In the genomic region with DNA sequence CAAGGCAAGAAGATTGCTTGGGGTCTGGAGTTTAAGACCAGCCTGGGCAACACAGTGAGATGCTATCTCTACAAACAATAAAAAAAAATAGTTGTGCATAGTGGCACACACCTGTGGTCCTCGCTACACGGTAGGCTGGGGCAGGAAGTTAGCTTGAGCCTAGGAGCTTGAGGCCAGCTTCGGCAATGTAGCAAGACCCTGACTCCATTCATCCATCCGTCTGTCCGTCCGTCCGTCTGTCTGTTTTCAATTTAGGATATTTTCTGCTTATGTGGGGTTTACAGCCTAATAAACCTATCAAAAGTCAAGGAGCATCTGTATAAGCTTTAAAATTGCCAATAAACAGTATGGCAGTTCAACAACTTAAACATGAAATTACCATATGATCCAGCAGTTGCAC, we compare ENCODE assay signal across 9 cellular contexts.
"Had no signal": no experiment of that assay in that cellular context is flagged by ENCODE, and none has a peak within 500 bp of the region (broad histone marks: within the 10 kb centered on the region; RNA-seq: fewer than 3 reads in every experiment).

No MANE protein-coding gene starts in this region.

- H3K4me2 ChIP-seq: GM23338 had no signal

- DNase-seq: H7, HFFc6, IMR-90, KG1 had no signal

- H2AFZ ChIP-seq: GM23338 had no signal

- H3K4me3 Mint-ChIP-seq: GM23338, HFFc6 had no signal

- ATAC-seq: GM23338, HCT116, K562 had no signal

- H3K9me3 ChIP-seq: HAP-1 had no signal

- H3K9me3 Mint-ChIP-seq: GM23338, HFFc6 had no signal

- H3K27ac Mint-ChIP-seq: GM23338, HFFc6 had no signal

- FAIRE-seq: K562 had no signal

- H3K27ac ChIP-seq: HL-60 had no signal

- H3K4me1 ChIP-seq: HAP-1 had no signal

- H3K4me3 ChIP-seq: GM23338, HAP-1, K562 had no signal
